35 cellular contexts compared by ENCODE assay signal in the genomic region with DNA sequence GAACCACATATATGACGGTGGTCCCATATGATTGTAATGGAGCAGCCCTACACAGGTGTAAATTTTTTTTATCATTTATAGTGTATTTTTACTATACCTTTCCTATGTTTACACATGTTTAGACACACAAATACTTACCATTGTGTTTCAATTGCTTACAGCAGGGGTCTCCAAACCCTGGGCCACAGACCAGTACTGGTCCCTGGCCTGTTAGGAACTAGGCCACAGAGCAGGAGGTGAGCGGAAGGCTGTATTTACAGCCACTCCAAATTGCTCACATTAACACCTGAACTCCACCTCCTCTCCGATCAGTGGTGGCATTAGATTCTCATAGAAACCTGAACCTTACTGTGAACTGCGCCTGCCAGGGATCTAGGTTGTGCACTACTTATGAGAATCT.
"Had no signal": no experiment of that assay in that cellular context is flagged by ENCODE, and none has a peak within 500 bp of the region (broad histone marks: within the 10 kb centered on the region; RNA-seq: fewer than 3 reads in every experiment).

No MANE protein-coding gene starts in this region.

- H3K36me3 ChIP-seq: adrenal gland, WERI-Rb-1 had no signal

- H3K27ac Mint-ChIP-seq: activated CD4-positive, alpha-beta memory T cell treated with anti-CD3 and anti-CD28 coated beads for 36 hours; activated CD4-positive, alpha-beta T cell treated with anti-CD3 and anti-CD28 coated beads for 36 hours; activated CD4-positive, alpha-beta T cell treated with anti-CD3 and anti-CD28 coated beads, Interleukin-2, amount 10 ng/mL, durations not matched to agents 24 days and 14 days; activated CD8-positive, alpha-beta memory T cell treated with anti-CD3 and anti-CD28 coated beads, Interleukin-2, amount 10 ng/mL, durations not matched to agents 7 days and 5 days; activated CD8-positive, alpha-beta T cell treated with anti-CD3 and anti-CD28 coated beads, Interleukin-2, amount 10 ng/mL, durations not matched to agents 7 days and 5 days; activated naive CD4-positive, alpha-beta T cell treated with anti-CD3 and anti-CD28 coated beads for 36 hours; activated naive CD4-positive, alpha-beta T cell treated with anti-CD3 and anti-CD28 coated beads, Interleukin-2, amount 50 U/mL, for 24 hours; activated naive CD8-positive, alpha-beta T cell treated with anti-CD3 and anti-CD28 coated beads for 36 hours; activated naive CD8-positive, alpha-beta T cell treated with anti-CD3 and anti-CD28 coated beads, Interleukin-2, amount 50 U/mL, for 24 hours; activated T-helper 1 cell treated with anti-CD3 and anti-CD28 coated beads, Interleukin-12 subunit alpha, Interleukin-12 subunit beta, Interleukin-2, Interleukin-4 antibody, amounts not matched to agents 30 ng/mL and 10 ng/mL and 1 ng/mL, durations not matched to agents 14 hours and 24 hours and 36 hours; activated T-helper 2 cell treated with anti-CD3 and anti-CD28 coated beads, Interferon-gamma antibody, Interleukin-2, Interleukin-4, amounts not matched to agents 10 μg/mL and 5 μg/mL and 100 μg/mL, durations not matched to agents 14 hours and 24 hours and 36 hours; effector memory CD8-positive, alpha-beta T cell; T-helper 17 cell; T-helper 2 cell treated with Interferon-gamma antibody and Interleukin-4, amounts not matched to agents 5 μg/mL and 100 μg/mL, for 36 hours had no signal

- H3K4me1 ChIP-seq: adrenal gland, body of pancreas had no signal

- H3K4me3 ChIP-seq: adrenal gland, body of pancreas had no signal

- H3K4me1 Mint-ChIP-seq: activated CD4-positive, alpha-beta T cell treated with anti-CD3 and anti-CD28 coated beads for 36 hours; activated CD4-positive, alpha-beta T cell treated with anti-CD3 and anti-CD28 coated beads, Interleukin-2, amount 10 ng/mL, durations not matched to agents 24 days and 14 days; activated CD8-positive, alpha-beta memory T cell treated with anti-CD3 and anti-CD28 coated beads, Interleukin-2, amount 10 ng/mL, durations not matched to agents 7 days and 5 days; activated naive CD4-positive, alpha-beta T cell treated with anti-CD3 and anti-CD28 coated beads, Interleukin-2, amount 50 U/mL, for 24 hours; activated naive CD8-positive, alpha-beta T cell treated with anti-CD3 and anti-CD28 coated beads for 36 hours; activated naive CD8-positive, alpha-beta T cell treated with anti-CD3 and anti-CD28 coated beads, Interleukin-2, amount 50 U/mL, for 24 hours; T-helper 17 cell had no signal

- DNase-seq: activated CD4-positive, alpha-beta memory T cell treated with anti-CD3 and anti-CD28 coated beads for 36 hours; activated CD4-positive, alpha-beta T cell treated with anti-CD3 and anti-CD28 coated beads for 36 hours; activated CD4-positive, alpha-beta T cell treated with anti-CD3 and anti-CD28 coated beads, Interleukin-2, amount 10 ng/mL, durations not matched to agents 24 days and 14 days; activated CD4-positive, CD25-positive, alpha-beta regulatory T cell; activated CD4-positive, CD25-positive, alpha-beta regulatory T cell treated with anti-CD3 and anti-CD28 coated beads, Interleukin-2, amount 50 U/mL, for 72 hours; activated CD8-positive, alpha-beta memory T cell treated with anti-CD3 and anti-CD28 coated beads, Interleukin-2, amount 10 ng/mL, durations not matched to agents 7 days and 5 days; activated CD8-positive, alpha-beta memory T cell treated with anti-CD3 and anti-CD28 coated beads, Interleukin-2, amount 50 U/mL, for 4 hours; activated CD8-positive, alpha-beta T cell treated with anti-CD3 and anti-CD28 coated beads, Interleukin-2, amount 10 ng/mL, durations not matched to agents 7 days and 5 days; activated effector memory CD4-positive, alpha-beta T cell treated with anti-CD3 and anti-CD28 coated beads, Interleukin-2, amount 50 U/mL, for 16 hours; activated naive CD4-positive, alpha-beta T cell treated with anti-CD3 and anti-CD28 coated beads for 36 hours; activated naive CD8-positive, alpha-beta T cell treated with anti-CD3 and anti-CD28 coated beads for 36 hours; activated naive CD8-positive, alpha-beta T cell treated with anti-CD3 and anti-CD28 coated beads, Interleukin-2, amount 50 U/mL, for 24 hours; activated T-cell treated with anti-CD3 and anti-CD28 coated beads, Interleukin-2, amount 50 U/mL, for 1 hour; activated T-cell treated with anti-CD3 and anti-CD28 coated beads, Interleukin-2, amount 50 U/mL, for 48 hours; adrenal gland; amygdala; aorta; body of pancreas; caudate nucleus; cortex of kidney; dermis blood vessel endothelial cell; effector CD4-positive, alpha-beta T cell; effector memory CD8-positive, alpha-beta T cell; foreskin fibroblast; head of caudate nucleus; T-helper 1 cell; T-helper 17 cell; T1000; WERI-Rb-1 had no signal

- H3K27ac ChIP-seq: adrenal gland, body of pancreas, epithelial cell of prostate, WERI-Rb-1 had no signal

- H3K27me3 Mint-ChIP-seq: activated CD4-positive, alpha-beta memory T cell treated with anti-CD3 and anti-CD28 coated beads for 36 hours; activated CD4-positive, alpha-beta T cell treated with anti-CD3 and anti-CD28 coated beads for 36 hours; activated CD4-positive, alpha-beta T cell treated with anti-CD3 and anti-CD28 coated beads, Interleukin-2, amount 10 ng/mL, durations not matched to agents 24 days and 14 days; activated CD8-positive, alpha-beta memory T cell treated with anti-CD3 and anti-CD28 coated beads, Interleukin-2, amount 10 ng/mL, durations not matched to agents 7 days and 5 days; activated naive CD4-positive, alpha-beta T cell treated with anti-CD3 and anti-CD28 coated beads, Interleukin-2, amount 50 U/mL, for 24 hours; activated naive CD8-positive, alpha-beta T cell treated with anti-CD3 and anti-CD28 coated beads for 36 hours; activated naive CD8-positive, alpha-beta T cell treated with anti-CD3 and anti-CD28 coated beads, Interleukin-2, amount 50 U/mL, for 24 hours; effector memory CD8-positive, alpha-beta T cell; T-helper 17 cell had no signal

- H3K9me3 Mint-ChIP-seq: activated CD4-positive, alpha-beta memory T cell treated with anti-CD3 and anti-CD28 coated beads for 36 hours; activated CD4-positive, alpha-beta T cell treated with anti-CD3 and anti-CD28 coated beads, Interleukin-2, amount 10 ng/mL, durations not matched to agents 24 days and 14 days; activated naive CD4-positive, alpha-beta T cell treated with anti-CD3 and anti-CD28 coated beads for 36 hours; activated naive CD8-positive, alpha-beta T cell treated with anti-CD3 and anti-CD28 coated beads for 36 hours; activated naive CD8-positive, alpha-beta T cell treated with anti-CD3 and anti-CD28 coated beads, Interleukin-2, amount 50 U/mL, for 24 hours; activated T-helper 1 cell treated with anti-CD3 and anti-CD28 coated beads, Interleukin-12 subunit alpha, Interleukin-12 subunit beta, Interleukin-2, Interleukin-4 antibody, amounts not matched to agents 30 ng/mL and 10 ng/mL and 1 ng/mL, durations not matched to agents 14 hours and 24 hours and 36 hours; activated T-helper 2 cell treated with anti-CD3 and anti-CD28 coated beads, Interferon-gamma antibody, Interleukin-2, Interleukin-4, amounts not matched to agents 10 μg/mL and 5 μg/mL and 100 μg/mL, durations not matched to agents 14 hours and 24 hours and 36 hours; effector memory CD8-positive, alpha-beta T cell; T-helper 2 cell treated with Interferon-gamma antibody and Interleukin-4, amounts not matched to agents 5 μg/mL and 100 μg/mL, for 36 hours had no signal

- ATAC-seq: activated CD4-positive, alpha-beta T cell treated with anti-CD3 and anti-CD28 coated beads for 36 hours; activated CD8-positive, alpha-beta memory T cell treated with anti-CD3 and anti-CD28 coated beads, Interleukin-2, amount 10 ng/mL, durations not matched to agents 7 days and 5 days; activated CD8-positive, alpha-beta T cell treated with anti-CD3 and anti-CD28 coated beads, Interleukin-2, amount 10 ng/mL, durations not matched to agents 7 days and 5 days; activated naive CD8-positive, alpha-beta T cell treated with anti-CD3 and anti-CD28 coated beads, Interleukin-2, amount 50 U/mL, for 24 hours; body of pancreas; effector memory CD8-positive, alpha-beta T cell; esophagus mucosa; T-helper 17 cell had no signal

- H3K9me3 ChIP-seq: adrenal gland, body of pancreas had no signal

- H3K27me3 ChIP-seq: adrenal gland, body of pancreas had no signal

- H3K36me3 Mint-ChIP-seq: activated CD4-positive, alpha-beta memory T cell treated with anti-CD3 and anti-CD28 coated beads for 36 hours; activated CD8-positive, alpha-beta memory T cell treated with anti-CD3 and anti-CD28 coated beads, Interleukin-2, amount 10 ng/mL, durations not matched to agents 7 days and 5 days; activated naive CD4-positive, alpha-beta T cell treated with anti-CD3 and anti-CD28 coated beads, Interleukin-2, amount 50 U/mL, for 24 hours; activated naive CD8-positive, alpha-beta T cell treated with anti-CD3 and anti-CD28 coated beads for 36 hours had no signal

- H3K4me3 Mint-ChIP-seq: activated CD4-positive, alpha-beta memory T cell treated with anti-CD3 and anti-CD28 coated beads for 36 hours; activated CD4-positive, alpha-beta T cell treated with anti-CD3 and anti-CD28 coated beads for 36 hours; activated CD4-positive, alpha-beta T cell treated with anti-CD3 and anti-CD28 coated beads, Interleukin-2, amount 10 ng/mL, durations not matched to agents 24 days and 14 days; activated CD8-positive, alpha-beta memory T cell treated with anti-CD3 and anti-CD28 coated beads, Interleukin-2, amount 10 ng/mL, durations not matched to agents 7 days and 5 days; activated CD8-positive, alpha-beta T cell treated with anti-CD3 and anti-CD28 coated beads, Interleukin-2, amount 10 ng/mL, durations not matched to agents 7 days and 5 days; activated naive CD4-positive, alpha-beta T cell treated with anti-CD3 and anti-CD28 coated beads for 36 hours; activated naive CD4-positive, alpha-beta T cell treated with anti-CD3 and anti-CD28 coated beads, Interleukin-2, amount 50 U/mL, for 24 hours; activated naive CD8-positive, alpha-beta T cell treated with anti-CD3 and anti-CD28 coated beads for 36 hours; activated naive CD8-positive, alpha-beta T cell treated with anti-CD3 and anti-CD28 coated beads, Interleukin-2, amount 50 U/mL, for 24 hours; activated T-helper 1 cell treated with anti-CD3 and anti-CD28 coated beads, Interleukin-12 subunit alpha, Interleukin-12 subunit beta, Interleukin-2, Interleukin-4 antibody, amounts not matched to agents 30 ng/mL and 10 ng/mL and 1 ng/mL, durations not matched to agents 14 hours and 24 hours and 36 hours; effector memory CD8-positive, alpha-beta T cell; T-helper 17 cell; T-helper 2 cell treated with Interferon-gamma antibody and Interleukin-4, amounts not matched to agents 5 μg/mL and 100 μg/mL, for 36 hours had no signal
